In the genomic region with DNA sequence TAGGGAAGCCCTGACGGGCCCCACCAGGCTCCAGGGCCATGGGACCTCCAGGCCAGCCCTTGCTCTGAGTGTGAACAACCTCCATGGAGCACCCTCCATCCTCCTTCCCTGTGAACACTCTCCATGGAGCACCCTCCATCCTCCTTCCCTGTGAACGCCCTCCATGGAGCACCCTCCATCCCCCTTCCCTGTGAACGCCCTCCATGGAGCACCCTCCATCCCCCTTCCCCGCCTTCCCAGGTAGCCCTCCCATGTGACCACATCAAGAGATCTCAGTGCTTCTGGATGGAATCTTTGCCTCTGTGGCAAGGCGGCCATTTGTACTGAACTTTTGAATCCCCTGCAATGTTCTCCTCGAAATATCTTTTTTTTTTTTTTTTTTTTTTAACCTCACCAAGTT, we compare ENCODE assay signal across 19 cellular contexts.
"Had no signal": no experiment of that assay in that cellular context is flagged by ENCODE, and none has a peak within 500 bp of the region (broad histone marks: within the 10 kb centered on the region; RNA-seq: fewer than 3 reads in every experiment).

No MANE protein-coding gene starts in this region.

- H3K4me3 ChIP-seq: cardiac muscle cell, esophagus squamous epithelium, hepatocyte, SK-N-MC, tibial artery, vagina had no signal

- DNase-seq: activated CD4-positive, alpha-beta memory T cell treated with anti-CD3 and anti-CD28 coated beads for 36 hours; activated naive CD4-positive, alpha-beta T cell treated with anti-CD3 and anti-CD28 coated beads, Interleukin-2, amount 50 U/mL, for 16 hours; amniotic stem cell; effector memory CD4-positive, alpha-beta T cell; esophagus squamous epithelium; naive thymus-derived CD4-positive, alpha-beta T cell; Right ventricle myocardium superior; stimulated activated CD8-positive, alpha-beta memory T cell treated with anti-CD3 and anti-CD28 coated beads, Interleukin-4, amount 100 ng/mL, for 48 hours; stimulated activated naive CD8-positive, alpha-beta T cell treated with anti-CD3 and anti-CD28 coated beads, Interleukin-15, Interleukin-2, amounts not matched to agents 100 U/mL and 50 U/mL, for 24 hours; substantia nigra; tibial artery; WERI-Rb-1 had no signal

- H3K36me3 ChIP-seq: cardiac muscle cell, tibial artery, vagina had no signal

- H3K4me1 ChIP-seq: parathyroid adenoma had no signal

- H3K27ac ChIP-seq: hepatocyte, parathyroid adenoma, SK-N-MC, tibial artery, vagina, WERI-Rb-1 had no signal

- ATAC-seq: left lobe of liver; naive thymus-derived CD4-positive, alpha-beta T cell; stimulated activated naive CD8-positive, alpha-beta T cell treated with anti-CD3 and anti-CD28 coated beads, Interleukin-15, Interleukin-2, amounts not matched to agents 100 U/mL and 50 U/mL, for 24 hours had no signal

- H3K9me3 Mint-ChIP-seq: activated CD4-positive, alpha-beta memory T cell treated with anti-CD3 and anti-CD28 coated beads for 36 hours; memory B cell; naive thymus-derived CD4-positive, alpha-beta T cell had no signal

- H3K9me3 ChIP-seq: esophagus squamous epithelium, tibial artery, vagina had no signal

- H3K27ac Mint-ChIP-seq: activated CD4-positive, alpha-beta memory T cell treated with anti-CD3 and anti-CD28 coated beads for 36 hours; memory B cell; naive thymus-derived CD4-positive, alpha-beta T cell had no signal

- H2AFZ ChIP-seq: hepatocyte, parathyroid adenoma had no signal

- H3K4me3 Mint-ChIP-seq: activated CD4-positive, alpha-beta memory T cell treated with anti-CD3 and anti-CD28 coated beads for 36 hours; memory B cell; naive thymus-derived CD4-positive, alpha-beta T cell had no signal

- H3K27me3 Mint-ChIP-seq: activated CD4-positive, alpha-beta memory T cell treated with anti-CD3 and anti-CD28 coated beads for 36 hours; memory B cell; naive thymus-derived CD4-positive, alpha-beta T cell had no signal

- H3K27me3 ChIP-seq: cardiac muscle cell, esophagus squamous epithelium, hepatocyte, tibial artery, vagina had no signal

- H3K9ac ChIP-seq: parathyroid adenoma had no signal

- H3K4me2 ChIP-seq: hepatocyte had no signal
